8 cellular contexts compared by ENCODE assay signal in genomic region chr17:82985973-82986372, GRCh38.
DNase-seq lines count a peak whose midpoint lies in the region; ATAC-seq and TF ChIP-seq lines count a peak whose summit lies in the region.

No MANE protein-coding gene starts in this region.

- H3K27ac Mint-ChIP-seq in activated CD8-positive, alpha-beta T cell treated with anti-CD3 and anti-CD28 coated beads for 36 hours, result no peak overlapping the region

- DNase-seq in HFF-Myc (ENCODE audit: extremely low read depth, low read depth) (peak; percentile 48), fibroblast of mammary gland (ENCODE audit: low read depth) (peak; percentile 23), NCI-H748 treated with DMSO at 0.1 percent for 48 hours (lab: John Stamatoyannopoulos, UW) (no peak), NOMO-1 treated with DMSO at 0.1 percent for 48 hours (lab: John Stamatoyannopoulos, UW; ENCODE audit: unreplicated experiment) (no peak), HUDEP-2 (lab: John Stamatoyannopoulos, UW; ENCODE audit: unreplicated experiment in 76 of 76) (no peak)
- peak; percentile 80 for DNase-seq in activated CD8-positive, alpha-beta T cell treated with anti-CD3 and anti-CD28 coated beads for 36 hours
- peak; percentile 66 for DNase-seq in stimulated activated CD4-positive, alpha-beta T cell treated with anti-CD3 and anti-CD28 coated beads, Interleukin-15, amount 100 ng/mL, for 24 hours

- H3K27me3 Mint-ChIP-seq in activated CD8-positive, alpha-beta T cell treated with anti-CD3 and anti-CD28 coated beads for 36 hours, result no peaks in the 10 kb centered on the region

- peak overlapping the region; percentile 51 for H3K4me3 Mint-ChIP-seq in activated CD8-positive, alpha-beta T cell treated with anti-CD3 and anti-CD28 coated beads for 36 hours

- ATAC-seq in activated CD8-positive, alpha-beta T cell treated with anti-CD3 and anti-CD28 coated beads for 36 hours, result peak; percentile 95
- no peak for ATAC-seq in GM18870 (IDR thresholded peaks at IDR 0.05; ENCODE audit: unreplicated experiment)

- peaks cover 4% of the 10 kb centered on the region for H3K9me3 Mint-ChIP-seq in activated CD8-positive, alpha-beta T cell treated with anti-CD3 and anti-CD28 coated beads for 36 hours

- peaks cover 2% of the 10 kb centered on the region for H3K36me3 Mint-ChIP-seq in activated CD8-positive, alpha-beta T cell treated with anti-CD3 and anti-CD28 coated beads for 36 hours (ENCODE audit: low read depth)

- no peak overlapping the region for H3K4me3 ChIP-seq in HFF-Myc (replicated peaks; ENCODE audit: low read depth, low read length)
- H3K4me3 ChIP-seq in fibroblast of mammary gland (ENCODE audit: control insufficient read depth, low read depth, low read length), result no peak overlapping the region

- CTCF ChIA-PET in activated CD8-positive, alpha-beta T cell treated with anti-CD3 and anti-CD28 coated beads for 36 hours (lab: Charles Lee), result interaction anchor here (1.9 kb wide), 1 partner anchor 218 kb away, joined by 3 read pairs; no protein-coding TSS in a partner anchor

- peaks cover 28% of the 10 kb centered on the region for H3K4me1 Mint-ChIP-seq in activated CD8-positive, alpha-beta T cell treated with anti-CD3 and anti-CD28 coated beads for 36 hours (ENCODE audit: low read depth)

- intact Hi-C loops in activated CD8-positive, alpha-beta T cell treated with anti-CD3 and anti-CD28 coated beads for 36 hours (cut with micrococcal nuclease), result no loop called here

- TF ChIP-seq CTCF in HFF-Myc (IDR thresholded peaks at IDR 0.05; ENCODE audit: low read depth, low read length, missing control alignments) (no peak), fibroblast of mammary gland (conservative IDR thresholded peaks at IDR 0.05; ENCODE audit: control insufficient read depth, insufficient read depth, low read depth, low read length) (no peak)
- TF ChIP-seq CTCF in activated CD8-positive, alpha-beta T cell treated with anti-CD3 and anti-CD28 coated beads for 36 hours (IDR thresholded peaks at IDR 0.05), result no peak

- POLR2A ChIA-PET in activated CD8-positive, alpha-beta T cell treated with anti-CD3 and anti-CD28 coated beads for 36 hours (lab: Charles Lee), result interaction anchor here (1.1 to 1.6 kb wide), 3 partner anchors 8 to 122 kb away, joined by 3 read pairs; no protein-coding TSS in a partner anchor

Comparison
In these comparisons a context has a peak if more than half of its experiments do, and no peak if none do; other contexts are left out.
1. DNase-seq: peak in HFF-Myc (single experiment), activated CD8-positive, alpha-beta T cell treated with anti-CD3 and anti-CD28 coated beads for 36 hours (single experiment), fibroblast of mammary gland (single experiment) and stimulated activated CD4-positive, alpha-beta T cell treated with anti-CD3 and anti-CD28 coated beads, Interleukin-15, amount 100 ng/mL, for 24 hours (single experiment); none in NCI-H748 treated with DMSO at 0.1 percent for 48 hours (single experiment), NOMO-1 treated with DMSO at 0.1 percent for 48 hours (single experiment) and HUDEP-2 (0 of 76).